ENCODE assay signal across 20 cellular contexts in the genomic region with DNA sequence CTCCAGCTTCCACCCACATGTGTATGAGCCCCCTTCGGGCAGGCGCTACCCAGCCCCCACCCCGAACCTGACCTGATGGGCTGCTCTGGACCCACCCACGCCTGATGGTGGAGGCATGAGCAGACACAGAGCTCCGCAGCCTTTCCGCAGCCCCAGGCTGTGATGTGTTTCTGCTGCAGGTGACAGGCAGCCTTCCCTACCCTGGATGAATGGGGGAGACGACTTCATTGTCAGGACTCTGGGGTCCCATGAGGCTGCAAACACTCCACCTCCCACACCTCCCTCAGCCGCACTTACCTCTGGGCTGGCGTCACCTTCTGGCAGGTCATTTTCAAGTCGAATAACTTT.
A peak's percentile ranks its signal among the peaks of the same experiment; 100 is the strongest.
DNase-seq lines count a peak whose midpoint lies in the region; ATAC-seq, FAIRE-seq and TF ChIP-seq lines count a peak whose summit lies in the region.
"Had no signal": no experiment of that assay in that cellular context is flagged by ENCODE, and none has a peak within 500 bp of the region (broad histone marks: within the 10 kb centered on the region; RNA-seq: fewer than 3 reads in every experiment).

No MANE protein-coding gene starts in this region.

- intact Hi-C loops in sigmoid colon (cut with DNase I) (no loop called here), pancreas (cut with DNase I) (no loop called here)

- WGBS in sigmoid colon, 2 donors, result 73 to 81% methylated on average over 10 of the region's 10 CpGs
- WGBS in pancreas, 2 donors, result 35 to 47% methylated on average over 10 of the region's 10 CpGs

- peaks cover 6% of the 10 kb centered on the region for H3K36me3 Mint-ChIP-seq in nephron (ENCODE audit: low read depth)

- H3K4me1 ChIP-seq in sigmoid colon (peaks cover 0 to 3% (median 0%) of the 10 kb centered on the region in 4 donors), pancreas (no peaks in the 10 kb centered on the region)
- H3K4me1 ChIP-seq: Peyer's patch had no signal

- no peak for ATAC-seq in HG03457 (IDR thresholded peaks at IDR 0.05; ENCODE audit: unreplicated experiment)
- no peak for ATAC-seq in pancreas

- H3K4me3 Mint-ChIP-seq in nephron, result peak overlapping the region in 2 of 3 experiments; percentile 17 to 18
- H3K4me3 Mint-ChIP-seq: B cell; CD4-positive, alpha-beta T cell had no signal

- peaks cover 29% of the 10 kb centered on the region for H3K27me3 Mint-ChIP-seq in nephron (ENCODE audit: low read depth)

- no peak for TF ChIP-seq POLR2A in sigmoid colon (IDR thresholded peaks at IDR 0.05)

- H3K4me3 ChIP-seq in epithelial cell of proximal tubule (ENCODE audit: low read depth, low read length) (no peak overlapping the region), sigmoid colon (no peak overlapping the region), pancreas (no peak overlapping the region)
- H3K4me3 ChIP-seq: Peyer's patch had no signal

- DNase-seq in NCI-H1436 (lab: John Stamatoyannopoulos, UW), result peak; percentile 13
- DNase-seq in NCI-H1436 treated with DMSO at 0.1 percent for 48 hours (lab: John Stamatoyannopoulos, UW), result no peak
- DNase-seq in epithelial cell of proximal tubule (ENCODE audit: low read depth), result no peak
- DNase-seq in sigmoid colon, result peak; percentile 29
- no peak for DNase-seq in GF-D8 (lab: John Stamatoyannopoulos, UW)
- DNase-seq in pancreas, result no peak
- DNase-seq: Calu3, DMS79, KBM-7, NCI-H146, NCI-H2081 treated with DMSO at 0.1 percent for 48 hours, NCI-H226, NCI-H524 treated with DMSO at 0.1 percent for 48 hours, Peyer's patch, SHP77 had no signal

- peaks cover 8% of the 10 kb centered on the region for H3K9me3 Mint-ChIP-seq in nephron

- peak overlapping the region in 1 of 3 experiments; percentile 62 for H3K27ac Mint-ChIP-seq in nephron
- H3K27ac Mint-ChIP-seq: B cell; CD4-positive, alpha-beta T cell had no signal

- H3K9me3 ChIP-seq in sigmoid colon, result peaks cover 0 to 13% (median 5%) of the 10 kb centered on the region in 4 donors
- peaks cover 0 to 3% (median 0%) of the 10 kb centered on the region in 4 donors for H3K9me3 ChIP-seq in pancreas

- no peaks in the 10 kb centered on the region for H3K27me3 ChIP-seq in sigmoid colon
- H3K27me3 ChIP-seq in pancreas, result peaks cover 0 to 3% (median 0%) of the 10 kb centered on the region in 4 donors
- H3K27me3 ChIP-seq: Peyer's patch had no signal

- H3K27ac ChIP-seq in sigmoid colon, result no peak overlapping the region
- H3K27ac ChIP-seq in pancreas, result no peak overlapping the region
- H3K27ac ChIP-seq: 22Rv1, Peyer's patch had no signal

- H3K4me1 Mint-ChIP-seq in nephron, result peaks cover 29% of the 10 kb centered on the region

- TF ChIP-seq EP300 in sigmoid colon (IDR thresholded peaks at IDR 0.05), result no peak

- H3K36me3 ChIP-seq in sigmoid colon, result no peaks in the 10 kb centered on the region
- H3K36me3 ChIP-seq in pancreas, result no peaks in the 10 kb centered on the region
- H3K36me3 ChIP-seq: Peyer's patch had no signal

- TF ChIP-seq CTCF in epithelial cell of proximal tubule (conservative IDR thresholded peaks at IDR 0.05; ENCODE audit: low read depth, low read length) (peak; percentile 4), nephron (IDR thresholded peaks at IDR 0.05; ENCODE audit: unreplicated experiment in 3 of 3) (no peak), sigmoid colon (IDR thresholded peaks at IDR 0.05) (no peak), pancreas (IDR thresholded peaks at IDR 0.05) (no peak)

- FAIRE-seq in pancreas (lab: Jason Lieb, UNC), result no peak

Comparison
In these comparisons a context has a peak if more than half of its experiments do, and no peak if none do; other contexts are left out.
1. DNase-seq: peak in NCI-H1436 (single experiment) and sigmoid colon (single experiment); none in NCI-H1436 treated with DMSO at 0.1 percent for 48 hours (single experiment), epithelial cell of proximal tubule (single experiment), GF-D8 (single experiment) and pancreas (0 of 6).